Comparison of ENCODE assay signal across 37 cellular contexts in the genomic region with DNA sequence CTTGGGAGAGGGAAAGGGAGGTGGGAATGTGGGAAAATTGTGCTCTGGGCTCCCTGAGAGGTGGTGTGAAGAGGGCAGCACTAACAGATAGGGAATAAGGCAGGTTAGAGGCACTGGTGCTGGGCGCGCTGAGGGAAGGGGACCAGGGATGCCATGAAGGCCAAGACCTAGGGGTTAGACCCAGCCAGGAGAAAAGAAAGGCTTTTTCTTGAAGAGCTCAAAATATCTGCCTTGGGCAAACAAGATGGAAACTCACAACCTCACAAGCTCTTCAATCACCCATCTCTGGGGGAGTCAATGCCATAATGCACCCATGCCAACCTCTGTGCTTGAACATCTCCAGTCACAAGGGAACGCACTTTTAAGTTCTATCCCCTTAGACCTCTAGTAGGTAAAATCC.
"Had no signal": no experiment of that assay in that cellular context is flagged by ENCODE, and none has a peak within 500 bp of the region (broad histone marks: within the 10 kb centered on the region; RNA-seq: fewer than 3 reads in every experiment).

No MANE protein-coding gene starts in this region.

- H3K36me3 ChIP-seq: adrenal gland, ascending aorta, brain microvascular endothelial cell, breast epithelium, cardiac muscle cell had no signal

- DNase-seq: activated effector memory CD4-positive, alpha-beta T cell treated with anti-CD3 and anti-CD28 coated beads, Interleukin-2, amount 50 U/mL, for 16 hours; activated effector memory CD4-positive, alpha-beta T cell treated with Interleukin-2 at 50 U/mL for 16 hours; activated gamma-delta T cell; activated gamma-delta T cell treated with Interleukin-2 at 50 U/mL for 16 hours; activated naive CD4-positive, alpha-beta T cell; activated naive CD4-positive, alpha-beta T cell treated with anti-CD3 and anti-CD28 coated beads for 36 hours; activated naive CD4-positive, alpha-beta T cell treated with anti-CD3 and anti-CD28 coated beads, Interleukin-2, amount 10 ng/mL, durations not matched to agents 7 days and 5 days; activated naive CD4-positive, alpha-beta T cell treated with anti-CD3 and anti-CD28 coated beads, Interleukin-2, amount 50 U/mL, for 16 hours; activated naive CD4-positive, alpha-beta T cell treated with Interleukin-2 at 50 U/mL for 16 hours; activated naive CD8-positive, alpha-beta T cell treated with anti-CD3 and anti-CD28 coated beads for 36 hours; activated naive CD8-positive, alpha-beta T cell treated with anti-CD3 and anti-CD28 coated beads, Interleukin-2, amount 10 ng/mL, durations not matched to agents 7 days and 5 days; activated T-cell treated with anti-CD3 and anti-CD28 coated beads for 4 hours; activated T-cell treated with anti-CD3 and anti-CD28 coated beads, Interleukin-2, amount 50 U/mL, for 1 hour; activated T-cell treated with anti-CD3 and anti-CD28 coated beads, Interleukin-2, amount 50 U/mL, for 24 hours; activated T-cell treated with anti-CD3 and anti-CD28 coated beads, Interleukin-2, amount 50 U/mL, for 4 hours; activated T-cell treated with anti-CD3 and anti-CD28 coated beads, Interleukin-2, amount 50 U/mL, for 48 hours; activated T-cell treated with anti-CD3 and anti-CD28 coated beads, Interleukin-2, amount 50 U/mL, for 72 hours; adrenal gland; amniotic stem cell; amygdala; anterior cingulate cortex; aorta; body of pancreas; brain microvascular endothelial cell; central memory CD4-positive, alpha-beta T cell; cerebellar nuclear complex had no signal

- H3K27ac Mint-ChIP-seq: activated naive CD4-positive, alpha-beta T cell treated with anti-CD3 and anti-CD28 coated beads for 36 hours; activated naive CD4-positive, alpha-beta T cell treated with anti-CD3 and anti-CD28 coated beads, Interleukin-2, amount 10 ng/mL, durations not matched to agents 7 days and 5 days; activated naive CD4-positive, alpha-beta T cell treated with anti-CD3 and anti-CD28 coated beads, Interleukin-2, amount 50 U/mL, for 24 hours; activated naive CD4-positive, alpha-beta T cell treated with anti-CD3 and anti-CD28 coated beads, Interleukin-2, amount 50 U/mL, for 72 hours; activated naive CD8-positive, alpha-beta T cell; activated naive CD8-positive, alpha-beta T cell treated with anti-CD3 and anti-CD28 coated beads for 36 hours; activated naive CD8-positive, alpha-beta T cell treated with anti-CD3 and anti-CD28 coated beads, Interleukin-2, amount 10 ng/mL, durations not matched to agents 7 days and 5 days; activated T-cell treated with anti-CD3 and anti-CD28 coated beads, Interleukin-2, amount 50 U/mL, for 24 hours; activated T-cell treated with anti-CD3 and anti-CD28 coated beads, Interleukin-2, amount 50 U/mL, for 72 hours; activated T-helper 1 cell treated with anti-CD3 and anti-CD28 coated beads, Interleukin-12 subunit alpha, Interleukin-12 subunit beta, Interleukin-2, Interleukin-4 antibody, amounts not matched to agents 30 ng/mL and 10 ng/mL and 1 ng/mL, durations not matched to agents 14 hours and 24 hours and 36 hours; activated T-helper 17 cell treated with anti-CD3 and anti-CD28 coated beads, Interleukin-2, amount 50 U/mL, for 72 hours; activated T-helper 2 cell treated with anti-CD3 and anti-CD28 coated beads, Interferon-gamma antibody, Interleukin-2, Interleukin-4, amounts not matched to agents 10 μg/mL and 5 μg/mL and 100 μg/mL, durations not matched to agents 14 hours and 24 hours and 36 hours; brain had no signal

- H3K36me3 Mint-ChIP-seq: activated naive CD4-positive, alpha-beta T cell treated with anti-CD3 and anti-CD28 coated beads, Interleukin-2, amount 10 ng/mL, durations not matched to agents 7 days and 5 days; activated naive CD4-positive, alpha-beta T cell treated with anti-CD3 and anti-CD28 coated beads, Interleukin-2, amount 50 U/mL, for 24 hours; activated naive CD4-positive, alpha-beta T cell treated with anti-CD3 and anti-CD28 coated beads, Interleukin-2, amount 50 U/mL, for 72 hours; activated naive CD8-positive, alpha-beta T cell; activated naive CD8-positive, alpha-beta T cell treated with anti-CD3 and anti-CD28 coated beads for 36 hours; activated naive CD8-positive, alpha-beta T cell treated with anti-CD3 and anti-CD28 coated beads, Interleukin-2, amount 10 ng/mL, durations not matched to agents 7 days and 5 days; brain had no signal

- H3K9me3 ChIP-seq: adrenal gland, ascending aorta, body of pancreas, breast epithelium had no signal

- H3K4me1 ChIP-seq: adrenal gland, ascending aorta, body of pancreas, breast epithelium had no signal

- H3K27ac ChIP-seq: adrenal gland, ascending aorta, body of pancreas, brain microvascular endothelial cell, breast epithelium, cardiac muscle cell had no signal

- H3K4me3 ChIP-seq: adrenal gland, ascending aorta, body of pancreas, breast epithelium, cardiac muscle cell had no signal

- H3K27me3 ChIP-seq: adrenal gland, ascending aorta, body of pancreas, brain microvascular endothelial cell, breast epithelium, cardiac muscle cell had no signal

- H3K9me3 Mint-ChIP-seq: activated naive CD4-positive, alpha-beta T cell treated with anti-CD3 and anti-CD28 coated beads for 36 hours; activated naive CD4-positive, alpha-beta T cell treated with anti-CD3 and anti-CD28 coated beads, Interleukin-2, amount 50 U/mL, for 24 hours; activated naive CD8-positive, alpha-beta T cell treated with anti-CD3 and anti-CD28 coated beads for 36 hours; activated naive CD8-positive, alpha-beta T cell treated with anti-CD3 and anti-CD28 coated beads, Interleukin-2, amount 10 ng/mL, durations not matched to agents 7 days and 5 days; activated T-cell treated with anti-CD3 and anti-CD28 coated beads, Interleukin-2, amount 50 U/mL, for 24 hours; activated T-cell treated with anti-CD3 and anti-CD28 coated beads, Interleukin-2, amount 50 U/mL, for 4 hours; activated T-helper 1 cell treated with anti-CD3 and anti-CD28 coated beads, Interleukin-12 subunit alpha, Interleukin-12 subunit beta, Interleukin-2, Interleukin-4 antibody, amounts not matched to agents 30 ng/mL and 10 ng/mL and 1 ng/mL, durations not matched to agents 14 hours and 24 hours and 36 hours; activated T-helper 2 cell treated with anti-CD3 and anti-CD28 coated beads, Interferon-gamma antibody, Interleukin-2, Interleukin-4, amounts not matched to agents 10 μg/mL and 5 μg/mL and 100 μg/mL, durations not matched to agents 14 hours and 24 hours and 36 hours had no signal

- ATAC-seq: activated naive CD4-positive, alpha-beta T cell treated with anti-CD3 and anti-CD28 coated beads, Interleukin-2, amount 50 U/mL, for 72 hours; activated T-cell treated with anti-CD3 and anti-CD28 coated beads, Interleukin-2, amount 50 U/mL, for 4 hours; activated T-cell treated with anti-CD3 and anti-CD28 coated beads, Interleukin-2, amount 50 U/mL, for 72 hours; activated T-helper 17 cell treated with anti-CD3 and anti-CD28 coated beads, Interleukin-2, amount 50 U/mL, for 72 hours; body of pancreas had no signal

- H3K4me1 Mint-ChIP-seq: activated naive CD4-positive, alpha-beta T cell treated with anti-CD3 and anti-CD28 coated beads, Interleukin-2, amount 10 ng/mL, durations not matched to agents 7 days and 5 days; activated naive CD4-positive, alpha-beta T cell treated with anti-CD3 and anti-CD28 coated beads, Interleukin-2, amount 50 U/mL, for 24 hours; activated naive CD8-positive, alpha-beta T cell treated with anti-CD3 and anti-CD28 coated beads for 36 hours; activated naive CD8-positive, alpha-beta T cell treated with anti-CD3 and anti-CD28 coated beads, Interleukin-2, amount 10 ng/mL, durations not matched to agents 7 days and 5 days; activated T-helper 17 cell treated with anti-CD3 and anti-CD28 coated beads, Interleukin-2, amount 50 U/mL, for 72 hours; brain; central memory CD8-positive, alpha-beta T cell had no signal

- H3K4me3 Mint-ChIP-seq: activated naive CD4-positive, alpha-beta T cell treated with anti-CD3 and anti-CD28 coated beads for 36 hours; activated naive CD4-positive, alpha-beta T cell treated with anti-CD3 and anti-CD28 coated beads, Interleukin-2, amount 10 ng/mL, durations not matched to agents 7 days and 5 days; activated naive CD4-positive, alpha-beta T cell treated with anti-CD3 and anti-CD28 coated beads, Interleukin-2, amount 50 U/mL, for 24 hours; activated naive CD8-positive, alpha-beta T cell; activated naive CD8-positive, alpha-beta T cell treated with anti-CD3 and anti-CD28 coated beads for 36 hours; activated naive CD8-positive, alpha-beta T cell treated with anti-CD3 and anti-CD28 coated beads, Interleukin-2, amount 10 ng/mL, durations not matched to agents 7 days and 5 days; activated T-cell treated with anti-CD3 and anti-CD28 coated beads, Interleukin-2, amount 50 U/mL, for 24 hours; activated T-cell treated with anti-CD3 and anti-CD28 coated beads, Interleukin-2, amount 50 U/mL, for 4 hours; activated T-cell treated with anti-CD3 and anti-CD28 coated beads, Interleukin-2, amount 50 U/mL, for 72 hours; activated T-helper 1 cell treated with anti-CD3 and anti-CD28 coated beads, Interleukin-12 subunit alpha, Interleukin-12 subunit beta, Interleukin-2, Interleukin-4 antibody, amounts not matched to agents 30 ng/mL and 10 ng/mL and 1 ng/mL, durations not matched to agents 14 hours and 24 hours and 36 hours; activated T-helper 17 cell treated with anti-CD3 and anti-CD28 coated beads, Interleukin-2, amount 50 U/mL, for 72 hours; brain; central memory CD8-positive, alpha-beta T cell had no signal

- H3K27me3 Mint-ChIP-seq: activated naive CD4-positive, alpha-beta T cell treated with anti-CD3 and anti-CD28 coated beads, Interleukin-2, amount 10 ng/mL, durations not matched to agents 7 days and 5 days; activated naive CD4-positive, alpha-beta T cell treated with anti-CD3 and anti-CD28 coated beads, Interleukin-2, amount 50 U/mL, for 24 hours; activated naive CD8-positive, alpha-beta T cell; activated naive CD8-positive, alpha-beta T cell treated with anti-CD3 and anti-CD28 coated beads for 36 hours; activated naive CD8-positive, alpha-beta T cell treated with anti-CD3 and anti-CD28 coated beads, Interleukin-2, amount 10 ng/mL, durations not matched to agents 7 days and 5 days; activated T-cell treated with anti-CD3 and anti-CD28 coated beads, Interleukin-2, amount 50 U/mL, for 24 hours; activated T-helper 17 cell treated with anti-CD3 and anti-CD28 coated beads, Interleukin-2, amount 50 U/mL, for 72 hours; central memory CD8-positive, alpha-beta T cell had no signal
